Comparison of ENCODE assay signal across 22 cellular contexts in genomic region chr17:21242026-21242700, GRCh38. TPM values are rescaled to one million over a fixed set of nuclear protein-coding genes. Genes with fewer than 3 reads are reported as not detected.
A peak's percentile ranks its signal among the peaks of the same experiment; 100 is the strongest.
DNase-seq lines count a peak whose midpoint lies in the region; TF ChIP-seq lines count a peak whose summit lies in the region.
"Had no signal": no experiment of that assay in that cellular context is flagged by ENCODE, and none has a peak within 500 bp of the region (broad histone marks: within the 10 kb centered on the region; RNA-seq: fewer than 3 reads in every experiment).

No MANE protein-coding gene starts in this region.

- intact Hi-C loops in left ventricle myocardium inferior (cut with micrococcal nuclease), result no loop called here

- H3K36me3 ChIP-seq in left ventricle myocardium inferior (peaks cover 7% of the 10 kb centered on the region), right atrium auricular region (peaks cover 8% of the 10 kb centered on the region), subcutaneous abdominal adipose tissue (ENCODE audit: control insufficient read depth in 5 of 5, insufficient read depth in 5 of 5, low read length in 5 of 5) (peaks cover 0 to 40% (median 29%) of the 10 kb centered on the region in 5 donors)
- H3K36me3 ChIP-seq: MG63, pancreas had no signal

- peak overlapping the region in 1 of 5 donors; percentile 4 for H3K9ac ChIP-seq in subcutaneous abdominal adipose tissue (ENCODE audit: low read length in 5 of 5)

- peaks cover 49% of the 10 kb centered on the region for H3K4me1 ChIP-seq in left ventricle myocardium inferior
- peaks cover 0 to 39% of the 10 kb centered on the region in 2 donors for H3K4me1 ChIP-seq in right atrium auricular region
- H3K4me1 ChIP-seq in subcutaneous abdominal adipose tissue (ENCODE audit: control insufficient read depth in 5 of 5, insufficient read depth in 5 of 5, low read length in 5 of 5), result peaks cover 1 to 53% (median 37%) of the 10 kb centered on the region in 5 donors
- H3K4me1 ChIP-seq: pancreas had no signal

- TF ChIP-seq CTCF in left ventricle myocardium inferior (IDR thresholded peaks at IDR 0.05; ENCODE audit: borderline replicate concordance) (no peak), right atrium auricular region (IDR thresholded peaks at IDR 0.05) (no peak), RWPE1 (conservative IDR thresholded peaks at IDR 0.05; ENCODE audit: low read depth) (no peak)

- H3K4me3 ChIP-seq in left ventricle myocardium inferior, result no peak overlapping the region
- H3K4me3 ChIP-seq in right atrium auricular region, result no peak overlapping the region
- H3K4me3 ChIP-seq in subcutaneous abdominal adipose tissue (ENCODE audit: low read depth in 1 of 5, low read length in 5 of 5), result no peak overlapping the region
- H3K4me3 ChIP-seq: K562, MG63, pancreas, sigmoid colon had no signal

- POLR2A ChIA-PET in RWPE1 (lab: Yijun Ruan, JAX; ENCODE audit: low non-redundant PET), result interaction anchor here (0.5 kb wide), 1 partner anchor 58 kb away, joined by 8 read pairs; no protein-coding TSS in a partner anchor

- CTCF ChIA-PET in RWPE1 (lab: Yijun Ruan, JAX), result interaction anchor here (0.5 to 0.7 kb wide), 2 partner anchors 123 to 572 kb away, joined by 3 read pairs; no protein-coding TSS in a partner anchor

- H3K27me3 ChIP-seq in left ventricle myocardium inferior (ENCODE audit: low read depth) (no peaks in the 10 kb centered on the region), right atrium auricular region (no peaks in the 10 kb centered on the region), subcutaneous abdominal adipose tissue (ENCODE audit: control insufficient read depth in 5 of 5, insufficient read depth in 4 of 5, low read length in 5 of 5) (no peaks in the 10 kb centered on the region)
- H3K27me3 ChIP-seq: MG63, pancreas, sigmoid colon had no signal

- DNase-seq in left ventricle myocardium inferior (no peak), right atrium auricular region (ENCODE audit: low spot score) (no peak), RWPE1 (ENCODE audit: low spot score) (no peak), glomerular visceral epithelial cell (ENCODE audit: extremely low spot score) (peak; percentile 15), medulla oblongata (ENCODE audit: extremely low spot score) (no peak), anterior cingulate cortex (lab: John Stamatoyannopoulos, UW) (no peak)
- no peak for DNase-seq in stimulated activated CD4-positive, alpha-beta T cell treated with anti-CD3 and anti-CD28 coated beads, Interleukin-4, amount 100 ng/mL, for 4 hours
- DNase-seq: activated CD4-positive, alpha-beta memory T cell treated with anti-CD3 and anti-CD28 coated beads, Interleukin-2, amount 10 ng/mL, durations not matched to agents 7 days and 5 days; activated gamma-delta T cell; DND-41; kidney; MG63; naive B cell; NCI-H1436; NCI-H2171 treated with DMSO at 0.1 percent for 48 hours; NCI-H69; sigmoid colon; T-helper 9 cell had no signal

- H3K9me3 ChIP-seq in left ventricle myocardium inferior (replicated peaks) (no peaks in the 10 kb centered on the region), right atrium auricular region (no peaks in the 10 kb centered on the region), subcutaneous abdominal adipose tissue (ENCODE audit: control insufficient read depth in 5 of 5, low read length in 5 of 5) (no peaks in the 10 kb centered on the region)
- H3K9me3 ChIP-seq: Caco-2, MG63, pancreas, sigmoid colon had no signal

- H3K27ac ChIP-seq in left ventricle myocardium inferior (replicated peaks), result peak overlapping the region; percentile 85
- H3K27ac ChIP-seq in right atrium auricular region, result peak overlapping the region in 1 of 2 donors; percentile 66
- H3K27ac ChIP-seq in RWPE1, result 0 out of 2 replicates have a peak overlapping the region, but pooled peaks have one; percentile 7
- peak overlapping the region; percentile 30 for H3K27ac ChIP-seq in subcutaneous abdominal adipose tissue (ENCODE audit: low read depth, low read length)
- H3K27ac ChIP-seq: pancreas, sigmoid colon had no signal

RNA-seq across cellular contexts. Expression of gene NATD1, which starts 11.0 kb away (rescaled TPM):
- total RNA-seq in left ventricle myocardium inferior, result 17.7 TPM
- 10 to 100 TPM; 15.4 to 17.0 TPM for total RNA-seq in right atrium auricular region

RNA-seq across cellular contexts. Expression of gene TMEM11, which starts 28.2 kb away (rescaled TPM):
- total RNA-seq in left ventricle myocardium inferior (39.7 TPM), right atrium auricular region (10 to 100 TPM; 25.5 to 27.2 TPM)

RNA-seq across cellular contexts. Expression of gene MAP2K3, which starts 42.3 kb away (rescaled TPM):
- total RNA-seq in left ventricle myocardium inferior (41.7 TPM), right atrium auricular region (10 to 100 TPM; 37.8 to 43.8 TPM)
